In genomic region chr4:35739305-35739704, GRCh38 we compare ENCODE assay signal across 28 cellular contexts.
DNase-seq lines count a peak whose midpoint lies in the region; ATAC-seq and TF ChIP-seq lines count a peak whose summit lies in the region.
"Had no signal": no experiment of that assay in that cellular context is flagged by ENCODE, and none has a peak within 500 bp of the region (broad histone marks: within the 10 kb centered on the region; RNA-seq: fewer than 3 reads in every experiment).

No MANE protein-coding gene starts in this region.

- ATAC-seq in GM18520 (IDR thresholded peaks at IDR 0.05; ENCODE audit: unreplicated experiment) = peak; percentile 40
- ATAC-seq in GM18909 (IDR thresholded peaks at IDR 0.05; ENCODE audit: poor library complexity, unreplicated experiment) = peak; percentile 40
- ATAC-seq in HG03108 (IDR thresholded peaks at IDR 0.05; ENCODE audit: unreplicated experiment) = peak; percentile 37
- ATAC-seq in GM19397 (IDR thresholded peaks at IDR 0.05; ENCODE audit: unreplicated experiment) = no peak
- ATAC-seq: GM12878, K562 had no signal

- no peaks in the 10 kb centered on the region for H3K9me2 ChIP-seq in MM.1S (replicated peaks; ENCODE audit: insufficient read depth, low read length)

- H2AFZ ChIP-seq in OCI-LY3 (ENCODE audit: low read depth, low read length) (peak overlapping the region; percentile 85), MM.1S (ENCODE audit: low read length) (no peak overlapping the region)
- H2AFZ ChIP-seq: GM23248, PC-9 had no signal

- H3K4me2 ChIP-seq in OCI-LY3 (ENCODE audit: low read length) (peak overlapping the region; percentile 56), MM.1S (ENCODE audit: low read depth, low read length) (no peak overlapping the region)
- H3K4me2 ChIP-seq: PC-9 had no signal

- H3K27me3 ChIP-seq in OCI-LY3 (ENCODE audit: low read depth, low read length) (no peaks in the 10 kb centered on the region), MM.1S (replicated peaks; ENCODE audit: insufficient read depth, low read length) (no peaks in the 10 kb centered on the region)
- H3K27me3 ChIP-seq: SJSA1 had no signal

- DNase-seq in NCI-H82 treated with DMSO at 0.1 percent for 48 hours (lab: John Stamatoyannopoulos, UW; ENCODE audit: unreplicated experiment) = no peak
- DNase-seq in MM.1S = no peak
- DNase-seq: CD4-positive, CD25-positive, alpha-beta regulatory T cell; DMS79; EL; GDM1; GM23248; H7; Kasumi-1; MV-4-11; NCI-H1105; NCI-H1436 treated with DMSO at 0.1 percent for 48 hours; NCI-H187 treated with DMSO at 0.1 percent for 48 hours; NCI-H2171 treated with DMSO at 0.1 percent for 48 hours; NCI-H345; NCI-H524 treated with DMSO at 0.1 percent for 48 hours; NCI-H774; NK-92 treated with Interleukin-12 subunit alpha and Interleukin-12 subunit beta, amount 100 ng/mL, for 24 hours; PC-9; Right ventricle myocardium superior had no signal

- H3K9ac ChIP-seq in OCI-LY3 (ENCODE audit: low read length) (peak overlapping the region; percentile 32; the same call in 1 of the 2 replicates), MM.1S (ENCODE audit: low read length) (no peak overlapping the region)
- H3K9ac ChIP-seq: GM23248 had no signal

- H4K20me1 ChIP-seq in OCI-LY3 (ENCODE audit: insufficient read depth, low read length) = no peaks in the 10 kb centered on the region
- H4K20me1 ChIP-seq in MM.1S (ENCODE audit: insufficient read depth, low read length) = no peaks in the 10 kb centered on the region

- TF ChIP-seq CTCF in OCI-LY3 (IDR thresholded peaks at IDR 0.05; ENCODE audit: low read depth, low read length) (no peak), MM.1S (IDR thresholded peaks at IDR 0.05; ENCODE audit: low read length) (no peak)

- H3K4me3 ChIP-seq in OCI-LY3 (ENCODE audit: low read length) = peak overlapping the region; percentile 15; the same call in 1 of the 2 replicates
- H3K4me3 ChIP-seq in MM.1S (ENCODE audit: low read length) = no peak overlapping the region
- H3K4me3 ChIP-seq: GM12878, GM23248, K562, PC-9, SJSA1 had no signal

- H3F3A ChIP-seq in MM.1S (ENCODE audit: insufficient read depth, low read length) = no peaks in the 10 kb centered on the region

- no peaks in the 10 kb centered on the region for H3K79me2 ChIP-seq in OCI-LY3 (ENCODE audit: low read length)
- no peaks in the 10 kb centered on the region for H3K79me2 ChIP-seq in MM.1S (ENCODE audit: low read length)

- no peaks in the 10 kb centered on the region for H3K9me3 ChIP-seq in OCI-LY3 (ENCODE audit: insufficient read depth, low read length)
- no peaks in the 10 kb centered on the region for H3K9me3 ChIP-seq in MM.1S (replicated peaks; ENCODE audit: insufficient read depth, low read length)
- H3K9me3 ChIP-seq: SJSA1 had no signal

- H3K4me1 ChIP-seq in OCI-LY3 (ENCODE audit: low read length) = peaks cover 32% of the 10 kb centered on the region
- no peaks in the 10 kb centered on the region for H3K4me1 ChIP-seq in MM.1S (ENCODE audit: low read length)
- H3K4me1 ChIP-seq: SJSA1 had no signal

- H3K36me3 ChIP-seq in OCI-LY3 (replicated peaks; ENCODE audit: low read depth, low read length) (peaks cover 10% of the 10 kb centered on the region), MM.1S (replicated peaks; ENCODE audit: insufficient read depth, low read length) (no peaks in the 10 kb centered on the region)
- H3K36me3 ChIP-seq: SJSA1 had no signal

- H3K27ac ChIP-seq in OCI-LY3 (ENCODE audit: low read length) (peak overlapping the region; percentile 85), MM.1S (ENCODE audit: low read length) (no peak overlapping the region)
- H3K27ac ChIP-seq: GM23248, PC-9, SJSA1 had no signal
